8 cellular contexts compared by ENCODE assay signal in genomic region chr12:57842342-57843294, GRCh38. TPM values are rescaled to one million over a fixed set of nuclear protein-coding genes. Genes with fewer than 3 reads are reported as not detected.
DNase-seq lines count a peak whose midpoint lies in the region; ATAC-seq and TF ChIP-seq lines count a peak whose summit lies in the region.

No MANE protein-coding gene starts in this region.

- H3K4me3 Mint-ChIP-seq in WTC11, result peak overlapping the region; percentile 69

- H3K4me3 ChIP-seq in fibroblast of villous mesenchyme (ENCODE audit: low read depth, low read length), result peak overlapping the region; percentile 100

- H3K36me3 Mint-ChIP-seq in WTC11, result no peaks in the 10 kb centered on the region

- DNase-seq in HEK293T (ENCODE audit: extremely low spot score) (peak; percentile 46), WTC11 (ENCODE audit: low spot score) (peak; percentile 57), fibroblast of villous mesenchyme (ENCODE audit: low read depth) (no peak), NCI-H748 treated with DMSO at 0.1 percent for 48 hours (lab: John Stamatoyannopoulos, UW) (no peak)
- DNase-seq in stimulated activated CD4-positive, alpha-beta T cell treated with anti-CD3 and anti-CD28 coated beads, Interleukin-4, amount 100 ng/mL, for 24 hours, result peak; percentile 50

- peak overlapping the region; percentile 70 for H3K27ac Mint-ChIP-seq in WTC11

- no peaks in the 10 kb centered on the region for H3K9me3 Mint-ChIP-seq in WTC11

- POLR2A ChIA-PET in HEK293T (lab: Yijun Ruan, JAX), result interaction anchor here (0.6 to 4.0 kb wide), 7 partner anchors 10 to 1077 kb away, joined by 3 to 22 read pairs (median 4); partner anchors contain the start of gene ATP23
- POLR2A ChIA-PET in WTC11 (lab: Charles Lee), result interaction anchor here (0.7 to 6.9 kb wide), 9 partner anchors 7 to 70 kb away, joined by 3 to 134 read pairs (median 3); partner anchors contain the start of genes EEF1AKMT3 and METTL1

- peak; percentile 42 for ATAC-seq in WTC11
- ATAC-seq in HG03354 (IDR thresholded peaks at IDR 0.05; ENCODE audit: poor library complexity, severe bottlenecking, unreplicated experiment), result no peak
- ATAC-seq in GM21717 (IDR thresholded peaks at IDR 0.05; ENCODE audit: unreplicated experiment), result no peak
- ATAC-seq in GM21528 (IDR thresholded peaks at IDR 0.05; ENCODE audit: low FRiP score, unreplicated experiment), result no peak

- TF ChIP-seq CTCF in WTC11 (IDR thresholded peaks at IDR 0.05) (no peak), fibroblast of villous mesenchyme (IDR thresholded peaks at IDR 0.05; ENCODE audit: insufficient read depth, low read depth, low read length) (no peak)

- H3K4me1 Mint-ChIP-seq in WTC11, result peaks cover 73% of the 10 kb centered on the region

- CTCF ChIA-PET in HEK293T (lab: Yijun Ruan, JAX), result interaction anchor here (0.8 to 1.7 kb wide), 4 partner anchors 9 to 86 kb away, joined by 3 to 8 read pairs (median 4); no protein-coding TSS in a partner anchor
- CTCF ChIA-PET in WTC11 (lab: Charles Lee), result interaction anchor here (0.6 to 3.6 kb wide), 14 partner anchors 10 to 107 kb away, joined by 3 to 26 read pairs (median 5); no protein-coding TSS in a partner anchor

- H3K27me3 Mint-ChIP-seq in WTC11 (ENCODE audit: low read depth), result no peaks in the 10 kb centered on the region

TF ChIP-seq in HEK293T, 16 proteins besides CTCF, POLR2A, EP300 and RAD21:
- TF ChIP-seq PKNOX1 (IDR thresholded peaks at IDR 0.05) (no peak), SUZ12 (IDR thresholded peaks at IDR 0.05) (no peak), NFRKB (IDR thresholded peaks at IDR 0.05) (no peak), LEF1 (IDR thresholded peaks at IDR 0.05; ENCODE audit: borderline replicate concordance) (no peak), L3MBTL2 (conservative IDR thresholded peaks at IDR 0.05) (no peak), SP1 (IDR thresholded peaks at IDR 0.05) (no peak), BHLHE40 (IDR thresholded peaks at IDR 0.05; ENCODE audit: borderline replicate concordance) (no peak), ZNF384 (IDR thresholded peaks at IDR 0.05) (no peak), FOXK2 (IDR thresholded peaks at IDR 0.05) (no peak), TARDBP (IDR thresholded peaks at IDR 0.05) (no peak), ARNT (IDR thresholded peaks at IDR 0.05) (no peak), CTBP1 (IDR thresholded peaks at IDR 0.05; ENCODE audit: borderline replicate concordance) (no peak), FOXA1 (IDR thresholded peaks at IDR 0.05) (no peak), ELF4 (IDR thresholded peaks at IDR 0.05) (no peak), HDGF (IDR thresholded peaks at IDR 0.05; ENCODE audit: borderline replicate concordance) (no peak), FOXM1 (IDR thresholded peaks at IDR 0.05; ENCODE audit: borderline replicate concordance) (no peak)

TF ChIP-seq in WTC11, 78 proteins besides CTCF, POLR2A, EP300 and RAD21:
- no peak for TF ChIP-seq STAT6 (CRISPR knock-in tag; conservative IDR thresholded peaks at IDR 0.05; ENCODE audit: low read depth)
- no peak for TF ChIP-seq HMGA2 (CRISPR knock-in tag; IDR thresholded peaks at IDR 0.05)
- TF ChIP-seq TCF7 (CRISPR knock-in tag; IDR thresholded peaks at IDR 0.05; ENCODE audit: low read depth), result no peak
- TF ChIP-seq HMGXB4 (CRISPR knock-in tag; IDR thresholded peaks at IDR 0.05), result no peak
- no peak for TF ChIP-seq AR (CRISPR knock-in tag; IDR thresholded peaks at IDR 0.05)

RNA-seq across cellular contexts. Expression of gene CTDSP2, which starts 3.9 kb away (rescaled TPM):
- total RNA-seq in WTC11 (2021) (97.0 to 122 TPM (median 101 TPM) in 3 replicates), fibroblast of villous mesenchyme (64.8 and 76.0 TPM in 2 replicates)

RNA-seq across cellular contexts. Expression of gene AVIL, which starts 24.1 kb away (rescaled TPM):
- total RNA-seq in WTC11 (2021), result 0.42 to 0.78 TPM (median 0.57 TPM) in 3 replicates
- 2.9 and 4.3 TPM in 2 replicates for total RNA-seq in fibroblast of villous mesenchyme

Comparison
In these comparisons a context has a peak if more than half of its experiments do, and no peak if none do; other contexts are left out.
1. DNase-seq: peak in HEK293T (single experiment), WTC11 (single experiment) and stimulated activated CD4-positive, alpha-beta T cell treated with anti-CD3 and anti-CD28 coated beads, Interleukin-4, amount 100 ng/mL, for 24 hours (single experiment); none in fibroblast of villous mesenchyme (single experiment) and NCI-H748 treated with DMSO at 0.1 percent for 48 hours (single experiment).